Comparison of ENCODE assay signal across 17 cellular contexts in genomic region chr20:34124469-34125249, GRCh38. TPM values are rescaled to one million over a fixed set of nuclear protein-coding genes. Genes with fewer than 3 reads are reported as not detected.
DNase-seq lines count a peak whose midpoint lies in the region; ATAC-seq lines count a peak whose summit lies in the region.
"Had no signal": no experiment of that assay in that cellular context is flagged by ENCODE, and none has a peak within 500 bp of the region (broad histone marks: within the 10 kb centered on the region; RNA-seq: fewer than 3 reads in every experiment).

No MANE protein-coding gene starts in this region.

- H3K4me3 Mint-ChIP-seq in memory B cell, result no peak overlapping the region
- H3K4me3 Mint-ChIP-seq: T-helper 1 cell treated with Interleukin-12 subunit alpha and Interleukin-12 subunit beta and Interleukin-4 antibody, amounts not matched to agents 30 μg/mL and 1 μg/mL, for 36 hours had no signal

- H3K36me3 Mint-ChIP-seq in memory B cell, result no peaks in the 10 kb centered on the region

- ATAC-seq in HG02623 (IDR thresholded peaks at IDR 0.05; ENCODE audit: unreplicated experiment) (peak; percentile 47), memory B cell (ENCODE audit: low read depth) (peak; percentile 99), left cardiac atrium (no peak)
- ATAC-seq: pancreas had no signal

- DNase-seq in SKM-1 treated with dmso at 0.1 percent for 144 hours (lab: John Stamatoyannopoulos, UW; ENCODE audit: unreplicated experiment) (peak; percentile 29), SKM-1 (lab: John Stamatoyannopoulos, UW; ENCODE audit: unreplicated experiment) (no peak), NOMO-1 treated with DMSO at 0.1 percent for 48 hours (lab: John Stamatoyannopoulos, UW; ENCODE audit: unreplicated experiment) (peak; percentile 55), memory B cell (ENCODE audit: low spot score in 2 of 2) (peak in 1 of 2 donors; percentile 36), left cardiac atrium (no peak), NCI-H187 (lab: John Stamatoyannopoulos, UW) (no peak), NCI-H2171 treated with DMSO at 0.1 percent for 48 hours (lab: John Stamatoyannopoulos, UW) (no peak)
- DNase-seq: 8988T, dorsolateral prefrontal cortex, mesendoderm, NCI-H1092, NCI-H226, pancreas, spleen, thyroid gland had no signal

- peaks cover 14% of the 10 kb centered on the region for H3K4me1 Mint-ChIP-seq in memory B cell

- H3K27me3 Mint-ChIP-seq in memory B cell, result no peaks in the 10 kb centered on the region

- intact Hi-C loops in left cardiac atrium (cut with DNase I), result loop anchor here (5.0 to 10.0 kb wide), 2 partner anchors 257 to 260 kb away; no protein-coding TSS in a partner anchor

- peak overlapping the region; percentile 38 for H3K27ac Mint-ChIP-seq in memory B cell
- H3K27ac Mint-ChIP-seq: T-helper 1 cell treated with Interleukin-12 subunit alpha and Interleukin-12 subunit beta and Interleukin-4 antibody, amounts not matched to agents 30 μg/mL and 1 μg/mL, for 36 hours had no signal

- no peaks in the 10 kb centered on the region for H3K9me3 Mint-ChIP-seq in memory B cell
- H3K9me3 Mint-ChIP-seq: T-helper 1 cell treated with Interleukin-12 subunit alpha and Interleukin-12 subunit beta and Interleukin-4 antibody, amounts not matched to agents 30 μg/mL and 1 μg/mL, for 36 hours had no signal

RNA-seq across cellular contexts. Expression of gene EIF2S2, which starts 12.6 kb away (rescaled TPM):
- 10 to 100 TPM; 37.2 to 51.3 TPM for total RNA-seq in left cardiac atrium

Comparison
In these comparisons a context has a peak if more than half of its experiments do, and no peak if none do; other contexts are left out.
1. DNase-seq: peak in SKM-1 treated with dmso at 0.1 percent for 144 hours (single experiment) and NOMO-1 treated with DMSO at 0.1 percent for 48 hours (single experiment); none in SKM-1 (single experiment), left cardiac atrium (single experiment), NCI-H187 (0 of 2) and NCI-H2171 treated with DMSO at 0.1 percent for 48 hours (single experiment).
2. ATAC-seq: peak in HG02623 (single experiment) and memory B cell (single experiment); none in left cardiac atrium (0 of 2).